34 cellular contexts compared by ENCODE assay signal in genomic region chr4:6723851-6724250, GRCh38. TPM values are rescaled to one million over a fixed set of nuclear protein-coding genes. Genes with fewer than 3 reads are reported as not detected.
"Had no signal": no experiment of that assay in that cellular context is flagged by ENCODE, and none has a peak within 500 bp of the region (broad histone marks: within the 10 kb centered on the region; RNA-seq: fewer than 3 reads in every experiment).

No MANE protein-coding gene starts in this region.

- H3K27me3 Mint-ChIP-seq: activated B cell treated with CpG ODN at 0.5 μM for 24 hours; activated CD4-positive, alpha-beta memory T cell treated with anti-CD3 and anti-CD28 coated beads for 36 hours; activated CD8-positive, alpha-beta memory T cell treated with anti-CD3 and anti-CD28 coated beads, Interleukin-2, amount 10 ng/mL, durations not matched to agents 7 days and 5 days; activated T-helper 17 cell treated with anti-CD3 and anti-CD28 coated beads, Interleukin-2, amount 50 U/mL, for 72 hours; T-cell had no signal

- H3K4me3 ChIP-seq: Peyer's patch had no signal

- H3K27me3 ChIP-seq: brain microvascular endothelial cell, Peyer's patch had no signal

- H3K9me3 Mint-ChIP-seq: activated B cell treated with CpG ODN at 0.5 μM for 24 hours; activated CD4-positive, alpha-beta memory T cell treated with anti-CD3 and anti-CD28 coated beads for 36 hours; activated naive CD4-positive, alpha-beta T cell treated with anti-CD3 and anti-CD28 coated beads, Interleukin-2, amount 50 U/mL, for 72 hours; activated T-cell treated with anti-CD3 and anti-CD28 coated beads, Interleukin-2, amount 50 U/mL, for 72 hours; activated T-helper 17 cell treated with anti-CD3 and anti-CD28 coated beads, Interleukin-2, amount 50 U/mL, for 72 hours; T-cell had no signal

- H3K36me3 Mint-ChIP-seq: activated CD4-positive, alpha-beta memory T cell treated with anti-CD3 and anti-CD28 coated beads for 36 hours; activated naive CD4-positive, alpha-beta T cell treated with anti-CD3 and anti-CD28 coated beads, Interleukin-2, amount 50 U/mL, for 72 hours had no signal

- H3K27ac Mint-ChIP-seq: activated B cell treated with CpG ODN at 0.5 μM for 24 hours; activated CD4-positive, alpha-beta memory T cell treated with anti-CD3 and anti-CD28 coated beads for 36 hours; activated CD8-positive, alpha-beta memory T cell treated with anti-CD3 and anti-CD28 coated beads, Interleukin-2, amount 10 ng/mL, durations not matched to agents 7 days and 5 days; activated naive CD4-positive, alpha-beta T cell treated with anti-CD3 and anti-CD28 coated beads, Interleukin-2, amount 50 U/mL, for 72 hours; activated T-cell treated with anti-CD3 and anti-CD28 coated beads, Interleukin-2, amount 50 U/mL, for 72 hours; activated T-helper 17 cell treated with anti-CD3 and anti-CD28 coated beads, Interleukin-2, amount 50 U/mL, for 72 hours; T-cell had no signal

- H3K9me3 ChIP-seq: Peyer's patch had no signal

- H3K4me3 Mint-ChIP-seq: activated B cell treated with CpG ODN at 0.5 μM for 24 hours; activated CD4-positive, alpha-beta memory T cell treated with anti-CD3 and anti-CD28 coated beads for 36 hours; activated CD8-positive, alpha-beta memory T cell treated with anti-CD3 and anti-CD28 coated beads, Interleukin-2, amount 10 ng/mL, durations not matched to agents 7 days and 5 days; activated T-cell treated with anti-CD3 and anti-CD28 coated beads, Interleukin-2, amount 50 U/mL, for 72 hours; activated T-helper 17 cell treated with anti-CD3 and anti-CD28 coated beads, Interleukin-2, amount 50 U/mL, for 72 hours; T-cell had no signal

- ATAC-seq: activated CD8-positive, alpha-beta memory T cell treated with anti-CD3 and anti-CD28 coated beads, Interleukin-2, amount 10 ng/mL, durations not matched to agents 7 days and 5 days; activated naive CD4-positive, alpha-beta T cell treated with anti-CD3 and anti-CD28 coated beads, Interleukin-2, amount 50 U/mL, for 72 hours; activated T-cell treated with anti-CD3 and anti-CD28 coated beads, Interleukin-2, amount 50 U/mL, for 72 hours; activated T-helper 17 cell treated with anti-CD3 and anti-CD28 coated beads, Interleukin-2, amount 50 U/mL, for 72 hours; PC-3; SK-N-SH treated with all-trans-retinoic acid at 6 μM for 48 hours; T-cell had no signal

- H3K27ac ChIP-seq: brain microvascular endothelial cell, Peyer's patch, VCaP had no signal

- H3K36me3 ChIP-seq: brain microvascular endothelial cell, Peyer's patch had no signal

- DNase-seq: activated B cell treated with CpG ODN at 0.5 μM for 24 hours; activated CD4-positive, alpha-beta memory T cell treated with anti-CD3 and anti-CD28 coated beads for 36 hours; activated CD4-positive, alpha-beta T cell treated with anti-CD3 and anti-CD28 coated beads for 4 hours; activated CD4-positive, alpha-beta T cell treated with anti-CD3 and anti-CD28 coated beads, Interleukin-2, amount 50 U/mL, for 1 hour; activated CD4-positive, CD25-positive, alpha-beta regulatory T cell treated with anti-CD3 and anti-CD28 coated beads, Interleukin-2, amount 50 U/mL, for 72 hours; activated CD8-positive, alpha-beta memory T cell treated with anti-CD3 and anti-CD28 coated beads, Interleukin-2, amount 10 ng/mL, durations not matched to agents 7 days and 5 days; activated naive CD4-positive, alpha-beta T cell treated with Interleukin-2 at 50 U/mL for 16 hours; activated T-cell treated with anti-CD3 and anti-CD28 coated beads, Interleukin-2, amount 50 U/mL, for 1 hour; activated T-cell treated with anti-CD3 and anti-CD28 coated beads, Interleukin-2, amount 50 U/mL, for 72 hours; central memory CD4-positive, alpha-beta T cell; Karpas-422; KBM-7; NCI-H1105; NCI-H1417 treated with DMSO at 0.1 percent for 48 hours; NCI-H1694; NCI-H1930; NCI-H2081 treated with DMSO at 0.1 percent for 48 hours; NCI-H226; NCI-H446 treated with DMSO at 0.1 percent for 48 hours; NCI-H524; NCI-H69; NK-92 treated with Interleukin-12 subunit alpha and Interleukin-12 subunit beta, amount 100 ng/mL, for 24 hours; PC-3; Peyer's patch; RPMI8226; SHP77 treated with DMSO at 0.1 percent for 48 hours; T-cell; T-helper 2 cell; T-helper 9 cell had no signal

RNA-seq across cellular contexts. Expression of gene S100P, which starts 30.2 kb away (rescaled TPM):
- total RNA-seq: activated B cell treated with CpG ODN at 0.5 μM for 24 hours had no signal
